Comparison of ENCODE assay signal across 21 cellular contexts in the genomic region with DNA sequence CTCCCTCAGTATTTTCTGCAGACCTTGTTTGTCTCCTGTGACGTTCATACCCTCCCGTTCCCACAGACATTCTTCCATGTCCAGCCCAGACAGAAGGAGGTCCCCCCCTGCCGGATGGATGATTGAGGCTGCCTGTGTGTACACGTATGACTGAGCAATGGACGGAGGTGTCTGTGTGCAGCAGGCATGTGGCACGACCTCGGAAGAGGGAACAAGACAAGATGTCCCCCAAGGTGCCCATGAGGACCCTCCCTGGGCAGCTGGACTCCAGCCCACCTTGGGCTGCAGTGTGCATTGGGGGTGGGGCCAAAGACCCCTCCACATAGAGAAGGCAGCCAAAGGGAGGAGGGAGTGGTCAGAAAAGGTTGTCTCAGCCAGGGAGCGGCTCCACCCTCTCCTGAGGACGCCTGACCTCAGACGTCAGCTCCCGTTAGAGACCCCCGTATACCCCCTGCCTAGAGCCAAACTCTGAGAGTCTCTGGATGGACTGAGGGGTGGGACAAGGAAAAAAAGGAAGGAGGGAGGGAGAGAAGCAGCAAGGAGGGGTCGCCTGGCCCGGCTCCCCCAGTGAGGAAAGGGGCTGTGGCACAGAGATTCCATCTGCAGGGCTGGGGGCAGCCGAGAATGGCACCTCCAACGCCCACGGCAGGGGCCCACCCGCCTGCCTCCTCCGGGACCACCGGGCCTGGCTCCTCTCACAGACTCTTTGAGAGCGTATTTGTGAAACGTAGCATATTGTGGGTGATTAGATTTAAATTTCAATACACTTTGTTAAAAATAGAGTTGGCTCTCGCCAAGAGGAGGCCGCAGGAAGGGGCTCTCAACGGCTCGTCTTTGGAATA.
DNase-seq lines count a peak whose midpoint lies in the region; ATAC-seq, FAIRE-seq and TF ChIP-seq lines count a peak whose summit lies in the region.
"Had no signal": no experiment of that assay in that cellular context is flagged by ENCODE, and none has a peak within 500 bp of the region (broad histone marks: within the 10 kb centered on the region; RNA-seq: fewer than 3 reads in every experiment).

No MANE protein-coding gene starts in this region.

- WGBS in sigmoid colon, 2 donors, result 38 to 42% methylated on average over 26 of the region's 26 CpGs

- TF ChIP-seq POLR2A in sigmoid colon (IDR thresholded peaks at IDR 0.05), result no peak

- H3K4me1 Mint-ChIP-seq in activated CD8-positive, alpha-beta memory T cell treated with anti-CD3 and anti-CD28 coated beads, Interleukin-2, amount 10 ng/mL, durations not matched to agents 7 days and 5 days, result peaks cover 7% of the 10 kb centered on the region
- peaks cover 5% of the 10 kb centered on the region; the same call in 1 of the 2 replicates for H3K4me1 Mint-ChIP-seq in WTC11

- H3K4me1 ChIP-seq in kidney (ENCODE audit: control insufficient read depth in 1 of 2, insufficient read depth in 1 of 2, low read depth in 1 of 2, low read length in 2 of 2) (no peaks in the 10 kb centered on the region), sigmoid colon (peaks cover 0 to 13% (median 9%) of the 10 kb centered on the region in 4 donors)

- no peak for FAIRE-seq in kidney (lab: Jason Lieb, UNC)
- FAIRE-seq: K562 had no signal

- ATAC-seq in activated CD8-positive, alpha-beta memory T cell treated with anti-CD3 and anti-CD28 coated beads, Interleukin-2, amount 10 ng/mL, durations not matched to agents 7 days and 5 days, result no peak
- no peak for ATAC-seq in WTC11
- no peak for ATAC-seq in GM21447 (IDR thresholded peaks at IDR 0.05; ENCODE audit: unreplicated experiment)
- ATAC-seq: K562; naive thymus-derived CD4-positive, alpha-beta T cell had no signal

- no peak for TF ChIP-seq EP300 in sigmoid colon (IDR thresholded peaks at IDR 0.05)

- POLR2A ChIA-PET in WTC11 (lab: Charles Lee), result no interaction called here

- H3K27me3 ChIP-seq in sigmoid colon, result peaks cover 0 to 64% (median 25%) of the 10 kb centered on the region in 3 donors

- intact Hi-C loops in kidney (cut with DNase I) (no loop called here), sigmoid colon (cut with DNase I) (loop anchor here (5.0 kb wide), 1 partner anchor 983 kb away; a partner anchor contains a TSS)

- H3K36me3 Mint-ChIP-seq in activated CD8-positive, alpha-beta memory T cell treated with anti-CD3 and anti-CD28 coated beads, Interleukin-2, amount 10 ng/mL, durations not matched to agents 7 days and 5 days, result no peaks in the 10 kb centered on the region
- no peaks in the 10 kb centered on the region for H3K36me3 Mint-ChIP-seq in WTC11
- H3K36me3 Mint-ChIP-seq: CD4-positive, CD25-positive, alpha-beta regulatory T cell had no signal

- H3K4me3 Mint-ChIP-seq in activated CD8-positive, alpha-beta memory T cell treated with anti-CD3 and anti-CD28 coated beads, Interleukin-2, amount 10 ng/mL, durations not matched to agents 7 days and 5 days, result no peak overlapping the region
- H3K4me3 Mint-ChIP-seq in WTC11, result 0 out of 2 replicates have a peak overlapping the region, but pooled peaks have one; percentile 31
- H3K4me3 Mint-ChIP-seq: activated T-helper 1 cell treated with anti-CD3 and anti-CD28 coated beads, Interleukin-12 subunit alpha, Interleukin-12 subunit beta, Interleukin-2, Interleukin-4 antibody, amounts not matched to agents 30 ng/mL and 10 ng/mL and 1 ng/mL, durations not matched to agents 14 hours and 24 hours and 36 hours; stimulated activated naive CD8-positive, alpha-beta T cell treated with anti-CD3 and anti-CD28 coated beads, Interleukin-15, Interleukin-2, amounts not matched to agents 100 ng/mL and 50 ng/mL, for 24 hours had no signal

- no peak overlapping the region for H3K27ac Mint-ChIP-seq in activated CD8-positive, alpha-beta memory T cell treated with anti-CD3 and anti-CD28 coated beads, Interleukin-2, amount 10 ng/mL, durations not matched to agents 7 days and 5 days
- H3K27ac Mint-ChIP-seq in WTC11, result no peak overlapping the region
- H3K27ac Mint-ChIP-seq: activated T-helper 1 cell treated with anti-CD3 and anti-CD28 coated beads, Interleukin-12 subunit alpha, Interleukin-12 subunit beta, Interleukin-2, Interleukin-4 antibody, amounts not matched to agents 30 ng/mL and 10 ng/mL and 1 ng/mL, durations not matched to agents 14 hours and 24 hours and 36 hours; CD4-positive, CD25-positive, alpha-beta regulatory T cell; stimulated activated naive CD8-positive, alpha-beta T cell treated with anti-CD3 and anti-CD28 coated beads, Interleukin-15, Interleukin-2, amounts not matched to agents 100 ng/mL and 50 ng/mL, for 24 hours had no signal

- no peak overlapping the region for H3K27ac ChIP-seq in kidney (ENCODE audit: low read depth in 2 of 2, low read length in 2 of 2)
- H3K27ac ChIP-seq in sigmoid colon, result no peak overlapping the region
- H3K27ac ChIP-seq: PC-9, SK-N-MC had no signal

- H3K36me3 ChIP-seq in kidney (ENCODE audit: control insufficient read depth in 1 of 2, insufficient read depth in 2 of 2, low read length in 2 of 2) (no peaks in the 10 kb centered on the region), sigmoid colon (no peaks in the 10 kb centered on the region)

- H3K27me3 Mint-ChIP-seq in activated CD8-positive, alpha-beta memory T cell treated with anti-CD3 and anti-CD28 coated beads, Interleukin-2, amount 10 ng/mL, durations not matched to agents 7 days and 5 days, result no peaks in the 10 kb centered on the region
- H3K27me3 Mint-ChIP-seq in WTC11 (ENCODE audit: low read depth), result peaks cover 14% of the 10 kb centered on the region

- H3K4me3 ChIP-seq in kidney (ENCODE audit: low read length in 2 of 2) (no peak overlapping the region), sigmoid colon (no peak overlapping the region)
- H3K4me3 ChIP-seq: K562, lung, PC-9, SK-N-MC had no signal

- no peaks in the 10 kb centered on the region for H3K9me3 ChIP-seq in kidney (ENCODE audit: control insufficient read depth in 1 of 2, low read length in 2 of 2)
- no peaks in the 10 kb centered on the region for H3K9me3 ChIP-seq in sigmoid colon

- TF ChIP-seq CTCF in WTC11 (IDR thresholded peaks at IDR 0.05), result no peak
- TF ChIP-seq CTCF in kidney (IDR thresholded peaks at IDR 0.05; ENCODE audit: borderline replicate concordance, extremely low read depth, insufficient read depth), result no peak
- TF ChIP-seq CTCF in sigmoid colon (IDR thresholded peaks at IDR 0.05), result no peak

- CTCF ChIA-PET in activated CD8-positive, alpha-beta memory T cell treated with anti-CD3 and anti-CD28 coated beads, Interleukin-2, amount 10 ng/mL, durations not matched to agents 7 days and 5 days (lab: Charles Lee), result no interaction called here
- CTCF ChIA-PET in WTC11 (lab: Charles Lee), result no interaction called here

- H3K9me3 Mint-ChIP-seq in activated CD8-positive, alpha-beta memory T cell treated with anti-CD3 and anti-CD28 coated beads, Interleukin-2, amount 10 ng/mL, durations not matched to agents 7 days and 5 days (ENCODE audit: low read depth), result no peaks in the 10 kb centered on the region
- no peaks in the 10 kb centered on the region for H3K9me3 Mint-ChIP-seq in WTC11
- H3K9me3 Mint-ChIP-seq: activated T-helper 1 cell treated with anti-CD3 and anti-CD28 coated beads, Interleukin-12 subunit alpha, Interleukin-12 subunit beta, Interleukin-2, Interleukin-4 antibody, amounts not matched to agents 30 ng/mL and 10 ng/mL and 1 ng/mL, durations not matched to agents 14 hours and 24 hours and 36 hours; stimulated activated naive CD8-positive, alpha-beta T cell treated with anti-CD3 and anti-CD28 coated beads, Interleukin-15, Interleukin-2, amounts not matched to agents 100 ng/mL and 50 ng/mL, for 24 hours had no signal

- no peak overlapping the region for H3K9ac ChIP-seq in kidney (ENCODE audit: low read length in 2 of 2)

- DNase-seq in activated CD8-positive, alpha-beta memory T cell treated with anti-CD3 and anti-CD28 coated beads for 24 hours, result peak; percentile 43
- DNase-seq in activated CD8-positive, alpha-beta memory T cell treated with anti-CD3 and anti-CD28 coated beads, Interleukin-2, amount 10 ng/mL, durations not matched to agents 7 days and 5 days, result no peak
- peak; percentile 10 for DNase-seq in WTC11 (ENCODE audit: low spot score)
- DNase-seq in kidney, result peak; percentile 22
- DNase-seq in sigmoid colon, result peak; percentile 54
- no peak for DNase-seq in NCI-H2029 treated with DMSO at 0.1 percent for 48 hours (lab: John Stamatoyannopoulos, UW)
- DNase-seq in NCI-H69 (lab: John Stamatoyannopoulos, UW), result no peak
- DNase-seq: activated CD4-positive, alpha-beta T cell treated with anti-CD3 and anti-CD28 coated beads, Interleukin-2, amount 50 U/mL, for 48 hours; amygdala; CD4-positive, CD25-positive, alpha-beta regulatory T cell; DMS79; GOT3; NCI-H2107; PC-9 had no signal

TF ChIP-seq in WTC11, 78 proteins besides CTCF, POLR2A, EP300 and RAD21 (continues in another document):
- TF ChIP-seq, protein P1, sequence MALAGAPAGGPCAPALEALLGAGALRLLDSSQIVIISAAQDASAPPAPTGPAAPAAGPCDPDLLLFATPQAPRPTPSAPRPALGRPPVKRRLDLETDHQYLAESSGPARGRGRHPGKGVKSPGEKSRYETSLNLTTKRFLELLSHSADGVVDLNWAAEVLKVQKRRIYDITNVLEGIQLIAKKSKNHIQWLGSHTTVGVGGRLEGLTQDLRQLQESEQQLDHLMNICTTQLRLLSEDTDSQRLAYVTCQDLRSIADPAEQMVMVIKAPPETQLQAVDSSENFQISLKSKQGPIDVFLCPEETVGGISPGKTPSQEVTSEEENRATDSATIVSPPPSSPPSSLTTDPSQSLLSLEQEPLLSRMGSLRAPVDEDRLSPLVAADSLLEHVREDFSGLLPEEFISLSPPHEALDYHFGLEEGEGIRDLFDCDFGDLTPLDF (CRISPR knock-in tag; IDR thresholded peaks at IDR 0.05), result no peak
- no peak for TF ChIP-seq TEAD1 (CRISPR knock-in tag; IDR thresholded peaks at IDR 0.05)
- no peak for TF ChIP-seq SP1 (CRISPR knock-in tag; conservative IDR thresholded peaks at IDR 0.05)

Comparison
In these comparisons a context has a peak if more than half of its experiments do, and no peak if none do; other contexts are left out.
1. DNase-seq: peak in activated CD8-positive, alpha-beta memory T cell treated with anti-CD3 and anti-CD28 coated beads for 24 hours (single experiment), WTC11 (single experiment), kidney (single experiment) and sigmoid colon (single experiment); none in activated CD8-positive, alpha-beta memory T cell treated with anti-CD3 and anti-CD28 coated beads, Interleukin-2, amount 10 ng/mL, durations not matched to agents 7 days and 5 days (single experiment), NCI-H2029 treated with DMSO at 0.1 percent for 48 hours (single experiment) and NCI-H69 (single experiment).